32 cellular contexts compared by ENCODE assay signal in the genomic region with DNA sequence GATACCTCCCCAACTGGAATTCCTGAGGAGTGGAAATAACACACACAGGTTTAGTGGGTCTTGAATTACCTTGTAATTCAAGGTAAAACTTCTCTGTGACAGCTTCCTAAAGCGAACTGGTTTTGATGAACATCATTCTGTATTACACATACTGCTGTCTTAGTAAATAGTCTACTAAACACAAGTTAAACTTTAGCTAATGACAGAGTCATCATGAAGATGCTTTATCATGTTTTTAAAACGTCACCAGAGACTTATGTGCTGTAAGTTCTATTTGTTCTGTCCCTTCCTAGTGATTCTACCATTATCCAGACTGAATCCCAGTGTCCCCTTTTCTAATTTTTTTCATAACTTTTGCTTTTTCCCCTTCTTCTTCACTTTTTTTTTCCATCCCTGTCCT.
"Had no signal": no experiment of that assay in that cellular context is flagged by ENCODE, and none has a peak within 500 bp of the region (broad histone marks: within the 10 kb centered on the region; RNA-seq: fewer than 3 reads in every experiment).

No MANE protein-coding gene starts in this region.

- H3K36me3 ChIP-seq: colonic mucosa had no signal

- H3K27ac ChIP-seq: adrenal gland, cardiac muscle cell, colonic mucosa, epithelial cell of prostate, left lung, lower lobe of right lung, parathyroid adenoma, suprapubic skin, tibial artery, upper lobe of right lung, WERI-Rb-1 had no signal

- H3K4me3 Mint-ChIP-seq: activated naive CD4-positive, alpha-beta T cell treated with anti-CD3 and anti-CD28 coated beads for 36 hours; activated naive CD8-positive, alpha-beta T cell treated with anti-CD3 and anti-CD28 coated beads for 36 hours; activated T-helper 1 cell treated with anti-CD3 and anti-CD28 coated beads, Interleukin-12 subunit alpha, Interleukin-12 subunit beta, Interleukin-2, Interleukin-4 antibody, amounts not matched to agents 30 ng/mL and 10 ng/mL and 1 ng/mL, durations not matched to agents 14 hours and 24 hours and 36 hours; brain; T-helper 17 cell had no signal

- H3K4me1 Mint-ChIP-seq: activated naive CD8-positive, alpha-beta T cell treated with anti-CD3 and anti-CD28 coated beads for 36 hours; brain had no signal

- H3K4me1 ChIP-seq: adrenal gland, colonic mucosa, left lung, lower lobe of right lung, parathyroid adenoma, suprapubic skin, tibial artery, upper lobe of right lung had no signal

- H3K27me3 Mint-ChIP-seq: activated naive CD8-positive, alpha-beta T cell treated with anti-CD3 and anti-CD28 coated beads for 36 hours; brain; T-helper 17 cell had no signal

- H3K4me3 ChIP-seq: adrenal gland, cardiac muscle cell, colonic mucosa, left lung, lower lobe of right lung, suprapubic skin, tibial artery, upper lobe of right lung had no signal

- H3K9me3 ChIP-seq: adrenal gland, colonic mucosa, left lung, lower lobe of right lung, suprapubic skin, tibial artery, upper lobe of right lung had no signal

- H3K27ac Mint-ChIP-seq: activated naive CD4-positive, alpha-beta T cell treated with anti-CD3 and anti-CD28 coated beads for 36 hours; activated naive CD8-positive, alpha-beta T cell treated with anti-CD3 and anti-CD28 coated beads for 36 hours; activated T-helper 1 cell treated with anti-CD3 and anti-CD28 coated beads, Interleukin-12 subunit alpha, Interleukin-12 subunit beta, Interleukin-2, Interleukin-4 antibody, amounts not matched to agents 30 ng/mL and 10 ng/mL and 1 ng/mL, durations not matched to agents 14 hours and 24 hours and 36 hours; brain; T-helper 17 cell had no signal

- DNase-seq: activated CD4-positive, alpha-beta T cell treated with anti-CD3 and anti-CD28 coated beads for 48 hours; activated CD4-positive, alpha-beta T cell treated with anti-CD3 and anti-CD28 coated beads, Interleukin-2, amount 50 U/mL, for 48 hours; activated CD8-positive, alpha-beta memory T cell treated with anti-CD3 and anti-CD28 coated beads, Interleukin-2, amount 50 U/mL, for 4 hours; activated effector memory CD4-positive, alpha-beta T cell treated with anti-CD3 and anti-CD28 coated beads, Interleukin-2, amount 50 U/mL, for 16 hours; activated naive CD4-positive, alpha-beta T cell treated with anti-CD3 and anti-CD28 coated beads for 36 hours; activated naive CD8-positive, alpha-beta T cell treated with anti-CD3 and anti-CD28 coated beads for 36 hours; activated T-cell treated with anti-CD3 and anti-CD28 coated beads, Interleukin-2, amount 50 U/mL, for 1 hour; adrenal gland; aorta; cerebellar nuclear complex; colonic mucosa; effector CD8-positive, alpha-beta T cell; hippocampal formation; left lung; lower lobe of right lung; nucleus accumbens; right cardiac atrium; stimulated activated CD4-positive, alpha-beta T cell treated with anti-CD3 and anti-CD28 coated beads, Interleukin-15, amount 100 ng/mL, for 24 hours; stimulated activated CD4-positive, alpha-beta T cell treated with anti-CD3 and anti-CD28 coated beads, Interleukin-2, amount 100 ng/mL, for 24 hours; stimulated activated naive CD4-positive, alpha-beta T cell; T-helper 17 cell; T1000; tibial artery; upper lobe of right lung; WERI-Rb-1 had no signal

- ATAC-seq: activated CD4-positive, CD25-positive, alpha-beta regulatory T cell treated with anti-CD3 and anti-CD28 coated beads, Interleukin-2, amount 50 U/mL, for 24 hours; left lung; lower lobe of right lung; right cardiac atrium; T-helper 17 cell; upper lobe of right lung had no signal

- H3K9me3 Mint-ChIP-seq: activated naive CD4-positive, alpha-beta T cell treated with anti-CD3 and anti-CD28 coated beads for 36 hours; activated T-helper 1 cell treated with anti-CD3 and anti-CD28 coated beads, Interleukin-12 subunit alpha, Interleukin-12 subunit beta, Interleukin-2, Interleukin-4 antibody, amounts not matched to agents 30 ng/mL and 10 ng/mL and 1 ng/mL, durations not matched to agents 14 hours and 24 hours and 36 hours had no signal
